ENCODE assay signal across 26 cellular contexts in genomic region chr5:59335544-59335943, GRCh38.
DNase-seq lines count a peak whose midpoint lies in the region; ATAC-seq and TF ChIP-seq lines count a peak whose summit lies in the region.
"Had no signal": no experiment of that assay in that cellular context is flagged by ENCODE, and none has a peak within 500 bp of the region (broad histone marks: within the 10 kb centered on the region; RNA-seq: fewer than 3 reads in every experiment).

No MANE protein-coding gene starts in this region.

- in situ Hi-C loops in SK-MEL-5 (cut with HindIII; ENCODE audit: low pct_unique_long_range_greater_than_20kb, low sequenced_read_pairs) = no loop called here

- no peaks in the 10 kb centered on the region for H3K27me3 ChIP-seq in left ventricle myocardium inferior (ENCODE audit: low read depth)
- H3K27me3 ChIP-seq: brain microvascular endothelial cell, colonic mucosa, esophagus muscularis mucosa, transverse colon had no signal

- H3K36me3 ChIP-seq in left ventricle myocardium inferior = no peaks in the 10 kb centered on the region
- H3K36me3 ChIP-seq: brain microvascular endothelial cell, colonic mucosa, esophagus muscularis mucosa, transverse colon had no signal

- H3K4me3 ChIP-seq in left ventricle myocardium inferior = no peak overlapping the region
- H3K4me3 ChIP-seq: colonic mucosa, esophagus muscularis mucosa, smooth muscle cell, transverse colon had no signal

- H3K9me3 ChIP-seq in left ventricle myocardium inferior (replicated peaks) = no peaks in the 10 kb centered on the region
- H3K9me3 ChIP-seq: colonic mucosa, esophagus muscularis mucosa, transverse colon had no signal

- ATAC-seq in left cardiac atrium = no peak
- ATAC-seq: activated T-cell treated with anti-CD3 and anti-CD28 coated beads, Interleukin-2, amount 50 U/mL, for 4 hours; effector memory CD8-positive, alpha-beta T cell had no signal

- peak; percentile 17 for TF ChIP-seq CTCF in left ventricle myocardium inferior (IDR thresholded peaks at IDR 0.05; ENCODE audit: borderline replicate concordance)

- H3K4me1 ChIP-seq in left ventricle myocardium inferior = peaks cover 18% of the 10 kb centered on the region
- H3K4me1 ChIP-seq: colonic mucosa, transverse colon had no signal

- no peak overlapping the region for H3K27ac ChIP-seq in left ventricle myocardium inferior (replicated peaks)
- H3K27ac ChIP-seq: brain microvascular endothelial cell, colonic mucosa, esophagus muscularis mucosa, KMS-11, transverse colon had no signal

- intact Hi-C loops in left ventricle myocardium inferior (cut with micrococcal nuclease) = no loop called here
- intact Hi-C loops in left cardiac atrium (cut with DNase I) = no loop called here

- DNase-seq in left ventricle myocardium inferior (no peak), left cardiac atrium (no peak), SK-MEL-5 (ENCODE audit: low read depth, low spot score) (peak; percentile 24), inferior parietal cortex (ENCODE audit: extremely low spot score) (peak; percentile 51), AML-193 (lab: John Stamatoyannopoulos, UW) (no peak), activated gamma-delta T cell (lab: John Stamatoyannopoulos, UW) (no peak), NCI-H82 (lab: John Stamatoyannopoulos, UW) (no peak)
- no peak for DNase-seq in activated CD8-positive, alpha-beta memory T cell treated with anti-CD3 and anti-CD28 coated beads for 24 hours
- DNase-seq: activated CD4-positive, alpha-beta T cell treated with anti-CD3 and anti-CD28 coated beads, Interleukin-2, amount 10 ng/mL, durations not matched to agents 24 days and 14 days; activated naive CD4-positive, alpha-beta T cell; activated T-cell treated with anti-CD3 and anti-CD28 coated beads, Interleukin-2, amount 50 U/mL, for 4 hours; brain microvascular endothelial cell; colonic mucosa; COR-L47; effector memory CD8-positive, alpha-beta T cell; GDM1; MM.1S; NCI-H2029; NCI-H2227 treated with DMSO at 0.1 percent for 48 hours; retina; SHP77; T1000; transverse colon had no signal

Comparison
In these comparisons a context has a peak if more than half of its experiments do, and no peak if none do; other contexts are left out.
1. DNase-seq: peak in SK-MEL-5 (single experiment) and inferior parietal cortex (single experiment); none in left ventricle myocardium inferior (single experiment), left cardiac atrium (single experiment), activated CD8-positive, alpha-beta memory T cell treated with anti-CD3 and anti-CD28 coated beads for 24 hours (single experiment), AML-193 (0 of 2), activated gamma-delta T cell (single experiment) and NCI-H82 (single experiment).